Comparison of ENCODE assay signal across 13 cellular contexts in the genomic region with DNA sequence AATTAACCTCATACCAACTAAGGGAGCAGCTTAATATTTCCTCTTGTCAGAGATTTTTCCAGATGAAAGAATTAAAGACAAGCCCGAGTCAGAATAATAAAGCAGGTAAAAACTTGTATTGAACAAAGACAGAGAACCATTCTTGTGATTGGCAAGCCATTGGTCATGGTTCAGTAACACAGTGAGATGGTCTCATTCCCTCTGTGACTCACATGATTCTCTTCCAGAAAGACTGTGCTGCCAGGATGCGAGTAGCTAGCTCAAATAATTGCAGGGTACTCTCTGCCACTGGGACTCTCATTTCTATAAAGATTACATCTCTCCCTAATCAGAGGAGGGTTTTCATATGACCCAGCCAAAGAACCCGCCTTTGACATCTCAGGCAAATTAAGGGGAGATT.
DNase-seq lines count a peak whose midpoint lies in the region; ATAC-seq, FAIRE-seq and TF ChIP-seq lines count a peak whose summit lies in the region.
"Had no signal": no experiment of that assay in that cellular context is flagged by ENCODE, and none has a peak within 500 bp of the region (broad histone marks: within the 10 kb centered on the region; RNA-seq: fewer than 3 reads in every experiment).

No MANE protein-coding gene starts in this region.

- H3K4me1 Mint-ChIP-seq in astrocyte (ENCODE audit: low read depth, unreplicated experiment): peaks cover 13% of the 10 kb centered on the region

- H3K27me3 ChIP-seq in astrocyte (ENCODE audit: insufficient read depth, low read length): no peaks in the 10 kb centered on the region
- H3K27me3 ChIP-seq in neural cell (ENCODE audit: insufficient read depth, low read depth, low read length): no peaks in the 10 kb centered on the region

- TF ChIP-seq CTCF in astrocyte (IDR thresholded peaks at IDR 0.05; ENCODE audit: insufficient read depth, low read depth, low read length): no peak
- no peak for TF ChIP-seq CTCF in neural cell (IDR thresholded peaks at IDR 0.05; ENCODE audit: poor library complexity, severe bottlenecking)

- no peaks in the 10 kb centered on the region for H3K9me3 Mint-ChIP-seq in astrocyte (ENCODE audit: unreplicated experiment)
- H3K9me3 Mint-ChIP-seq: WTC11 had no signal

- no peaks in the 10 kb centered on the region for H3F3A ChIP-seq in neural cell (ENCODE audit: insufficient read depth, low read length, poor library complexity, severe bottlenecking)

- H3K4me3 ChIP-seq in astrocyte (ENCODE audit: insufficient read depth, low read depth, low read length): no peak overlapping the region
- H3K4me3 ChIP-seq in neural cell (ENCODE audit: low read length): no peak overlapping the region

- no peak overlapping the region for H3K9ac ChIP-seq in astrocyte (ENCODE audit: low read length)
- no peak overlapping the region for H3K9ac ChIP-seq in neural cell (ENCODE audit: low read length)

- no peak for TF ChIP-seq RAD21 in neural cell (conservative IDR thresholded peaks at IDR 0.05)

- peak; percentile 34 for DNase-seq in NCI-H1092 treated with DMSO at 0.1 percent for 48 hours (lab: John Stamatoyannopoulos, UW)
- DNase-seq in NCI-H1092 (lab: John Stamatoyannopoulos, UW): no peak
- DNase-seq in NCI-H1694 treated with DMSO at 0.1 percent for 48 hours (lab: John Stamatoyannopoulos, UW): peak; percentile 75
- peak; percentile 55 for DNase-seq in astrocyte (ENCODE audit: low read depth)
- no peak for DNase-seq in ureter (ENCODE audit: low spot score)
- DNase-seq: activated CD8-positive, alpha-beta memory T cell treated with anti-CD3 and anti-CD28 coated beads, Interleukin-2, amount 50 U/mL, for 48 hours; activated naive CD8-positive, alpha-beta T cell treated with anti-CD3 and anti-CD28 coated beads, Interleukin-2, amount 10 ng/mL, durations not matched to agents 7 days and 5 days; trophoblast cell had no signal

- no peak overlapping the region for H3K4me3 Mint-ChIP-seq in astrocyte (ENCODE audit: unreplicated experiment)
- H3K4me3 Mint-ChIP-seq: activated naive CD8-positive, alpha-beta T cell treated with anti-CD3 and anti-CD28 coated beads, Interleukin-2, amount 10 ng/mL, durations not matched to agents 7 days and 5 days; WTC11 had no signal

- no peak overlapping the region for H3K27ac ChIP-seq in astrocyte (ENCODE audit: low read depth, low read length)
- peak overlapping the region; percentile 19 for H3K27ac ChIP-seq in neural cell (ENCODE audit: low read length)
- H3K27ac ChIP-seq: HL-60 had no signal

- H3K36me3 Mint-ChIP-seq in astrocyte (ENCODE audit: low read depth, unreplicated experiment): no peaks in the 10 kb centered on the region
- H3K36me3 Mint-ChIP-seq: activated naive CD8-positive, alpha-beta T cell treated with anti-CD3 and anti-CD28 coated beads, Interleukin-2, amount 10 ng/mL, durations not matched to agents 7 days and 5 days; WTC11 had no signal

- H3K9me3 ChIP-seq in astrocyte (ENCODE audit: insufficient read depth, low read depth, low read length) (no peaks in the 10 kb centered on the region), neural cell (ENCODE audit: low read length) (no peaks in the 10 kb centered on the region)

- no peak for TF ChIP-seq EP300 in neural cell (conservative IDR thresholded peaks at IDR 0.05; ENCODE audit: poor library complexity, severe bottlenecking)

- H4K20me1 ChIP-seq in astrocyte (ENCODE audit: insufficient read depth, low read length) (no peaks in the 10 kb centered on the region), neural cell (ENCODE audit: insufficient read depth) (no peaks in the 10 kb centered on the region)

- no peaks in the 10 kb centered on the region for H3K79me2 ChIP-seq in astrocyte (ENCODE audit: insufficient read depth, low read length)
- H3K79me2 ChIP-seq in neural cell (replicated peaks; ENCODE audit: insufficient read depth, low read length): no peaks in the 10 kb centered on the region

- FAIRE-seq in astrocyte (lab: Jason Lieb, UNC): peak; percentile 9

- no peak for ATAC-seq in GM18505 (IDR thresholded peaks at IDR 0.05; ENCODE audit: unreplicated experiment)
- ATAC-seq in GM18498 (IDR thresholded peaks at IDR 0.05; ENCODE audit: unreplicated experiment): no peak
- ATAC-seq: WTC11 had no signal

- TF ChIP-seq POLR2A in GM18505 (IDR thresholded peaks at IDR 0.05; ENCODE audit: borderline replicate concordance, extremely low read depth, insufficient read depth, insufficient read length): no peak

- H3K4me2 ChIP-seq in astrocyte (ENCODE audit: low read length) (no peak overlapping the region), neural cell (ENCODE audit: low read length) (no peak overlapping the region)

- no peaks in the 10 kb centered on the region for H3K27me3 Mint-ChIP-seq in astrocyte (ENCODE audit: low read depth, unreplicated experiment)

- H3K4me1 ChIP-seq in astrocyte (ENCODE audit: insufficient read depth, low read length): peaks cover 9% of the 10 kb centered on the region

- no peaks in the 10 kb centered on the region for H3K9me2 ChIP-seq in neural cell (ENCODE audit: insufficient read depth, low read length)

- no peaks in the 10 kb centered on the region for H3K36me3 ChIP-seq in astrocyte (ENCODE audit: insufficient read depth, low read length)
- no peaks in the 10 kb centered on the region for H3K36me3 ChIP-seq in neural cell (ENCODE audit: insufficient read depth, low read length)

- H3K27ac Mint-ChIP-seq in astrocyte (ENCODE audit: unreplicated experiment): no peak overlapping the region
- H3K27ac Mint-ChIP-seq: activated naive CD8-positive, alpha-beta T cell treated with anti-CD3 and anti-CD28 coated beads, Interleukin-2, amount 10 ng/mL, durations not matched to agents 7 days and 5 days; WTC11 had no signal

- H2AFZ ChIP-seq in astrocyte (ENCODE audit: low read depth, low read length) (no peak overlapping the region), neural cell (ENCODE audit: low read depth, low read length) (no peak overlapping the region)

TF ChIP-seq in neural cell, 6 proteins besides CTCF, POLR2A, EP300 and RAD21:
- no peak for TF ChIP-seq SMC3 (conservative IDR thresholded peaks at IDR 0.05; ENCODE audit: poor library complexity)
- TF ChIP-seq TAF1 (IDR thresholded peaks at IDR 0.05; ENCODE audit: low read depth): no peak
- no peak for TF ChIP-seq POLR2AphosphoS5 (IDR thresholded peaks at IDR 0.05)
- TF ChIP-seq, protein P1, sequence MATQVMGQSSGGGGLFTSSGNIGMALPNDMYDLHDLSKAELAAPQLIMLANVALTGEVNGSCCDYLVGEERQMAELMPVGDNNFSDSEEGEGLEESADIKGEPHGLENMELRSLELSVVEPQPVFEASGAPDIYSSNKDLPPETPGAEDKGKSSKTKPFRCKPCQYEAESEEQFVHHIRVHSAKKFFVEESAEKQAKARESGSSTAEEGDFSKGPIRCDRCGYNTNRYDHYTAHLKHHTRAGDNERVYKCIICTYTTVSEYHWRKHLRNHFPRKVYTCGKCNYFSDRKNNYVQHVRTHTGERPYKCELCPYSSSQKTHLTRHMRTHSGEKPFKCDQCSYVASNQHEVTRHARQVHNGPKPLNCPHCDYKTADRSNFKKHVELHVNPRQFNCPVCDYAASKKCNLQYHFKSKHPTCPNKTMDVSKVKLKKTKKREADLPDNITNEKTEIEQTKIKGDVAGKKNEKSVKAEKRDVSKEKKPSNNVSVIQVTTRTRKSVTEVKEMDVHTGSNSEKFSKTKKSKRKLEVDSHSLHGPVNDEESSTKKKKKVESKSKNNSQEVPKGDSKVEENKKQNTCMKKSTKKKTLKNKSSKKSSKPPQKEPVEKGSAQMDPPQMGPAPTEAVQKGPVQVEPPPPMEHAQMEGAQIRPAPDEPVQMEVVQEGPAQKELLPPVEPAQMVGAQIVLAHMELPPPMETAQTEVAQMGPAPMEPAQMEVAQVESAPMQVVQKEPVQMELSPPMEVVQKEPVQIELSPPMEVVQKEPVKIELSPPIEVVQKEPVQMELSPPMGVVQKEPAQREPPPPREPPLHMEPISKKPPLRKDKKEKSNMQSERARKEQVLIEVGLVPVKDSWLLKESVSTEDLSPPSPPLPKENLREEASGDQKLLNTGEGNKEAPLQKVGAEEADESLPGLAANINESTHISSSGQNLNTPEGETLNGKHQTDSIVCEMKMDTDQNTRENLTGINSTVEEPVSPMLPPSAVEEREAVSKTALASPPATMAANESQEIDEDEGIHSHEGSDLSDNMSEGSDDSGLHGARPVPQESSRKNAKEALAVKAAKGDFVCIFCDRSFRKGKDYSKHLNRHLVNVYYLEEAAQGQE (IDR thresholded peaks at IDR 0.05; ENCODE audit: borderline replicate concordance): no peak
- TF ChIP-seq MXI1 (conservative IDR thresholded peaks at IDR 0.05; ENCODE audit: poor library complexity, severe bottlenecking): no peak
- no peak for TF ChIP-seq EZH2 (IDR thresholded peaks at IDR 0.05; ENCODE audit: borderline replicate concordance, insufficient read depth, low read length, poor library complexity, severe bottlenecking)

Comparison
In these comparisons a context has a peak if more than half of its experiments do, and no peak if none do; other contexts are left out.
1. DNase-seq: peak in NCI-H1092 treated with DMSO at 0.1 percent for 48 hours (single experiment), NCI-H1694 treated with DMSO at 0.1 percent for 48 hours (single experiment) and astrocyte (single experiment); none in NCI-H1092 (single experiment) and ureter (single experiment).